In genomic region chr13:34990399-34991224, GRCh38 we compare ENCODE assay signal across 23 cellular contexts. TPM values are rescaled to one million over a fixed set of nuclear protein-coding genes. Genes with fewer than 3 reads are reported as not detected.
A peak's percentile ranks its signal among the peaks of the same experiment; 100 is the strongest.
DNase-seq lines count a peak whose midpoint lies in the region; ATAC-seq and TF ChIP-seq lines count a peak whose summit lies in the region.
"Had no signal": no experiment of that assay in that cellular context is flagged by ENCODE, and none has a peak within 500 bp of the region (broad histone marks: within the 10 kb centered on the region; RNA-seq: fewer than 3 reads in every experiment).

No MANE protein-coding gene starts in this region.

- H3K9me2 ChIP-seq in GM23338 (ENCODE audit: insufficient read depth), result 0 out of 2 replicates have a peak, but pooled peaks cover 6% of the 10 kb centered on the region
- H3K9me2 ChIP-seq: SK-N-SH had no signal

- H3K4me3 ChIP-seq in GM23338 (no peak overlapping the region), smooth muscle cell (peak overlapping the region; percentile 6), foreskin fibroblast (ENCODE audit: low read depth in 1 of 2, low read length in 2 of 2) (no peak overlapping the region)
- H3K4me3 ChIP-seq: MG63 had no signal

- CTCF ChIA-PET in WTC11 (lab: Charles Lee), result no interaction called here

- H3K27ac ChIP-seq in GM23338 (ENCODE audit: low read depth) (peak overlapping the region; percentile 87), smooth muscle cell (ENCODE audit: low read depth) (no peak overlapping the region), foreskin keratinocyte (no peak overlapping the region)

- H2AFZ ChIP-seq in GM23338 (no peak overlapping the region), smooth muscle cell (ENCODE audit: low read depth) (no peak overlapping the region)

- ATAC-seq in GM23338 (peak; percentile 84), WTC11 (peak; percentile 89), foreskin keratinocyte (no peak)
- ATAC-seq in effector memory CD8-positive, alpha-beta T cell (replicated peaks), result no peak

- no peaks in the 10 kb centered on the region for H3K4me1 ChIP-seq in GM23338 (ENCODE audit: insufficient read depth)
- no peaks in the 10 kb centered on the region for H3K4me1 ChIP-seq in smooth muscle cell (ENCODE audit: low read depth)
- no peaks in the 10 kb centered on the region for H3K4me1 ChIP-seq in foreskin keratinocyte

- H3K4me3 Mint-ChIP-seq in GM23338 (no peak overlapping the region), WTC11 (no peak overlapping the region)
- no peak overlapping the region for H3K4me3 Mint-ChIP-seq in effector memory CD8-positive, alpha-beta T cell
- H3K4me3 Mint-ChIP-seq: B cell; CD4-positive, alpha-beta T cell; HFFc6 had no signal

- TF ChIP-seq CTCF in GM23338 (conservative IDR thresholded peaks at IDR 0.05; ENCODE audit: low read depth in 2 of 2) (no peak), WTC11 (IDR thresholded peaks at IDR 0.05) (no peak), smooth muscle cell (IDR thresholded peaks at IDR 0.05; ENCODE audit: borderline replicate concordance, insufficient read depth, poor library complexity, severe bottlenecking) (no peak), foreskin keratinocyte (conservative IDR thresholded peaks at IDR 0.05) (no peak), foreskin fibroblast (IDR thresholded peaks at IDR 0.05; ENCODE audit: low read depth, low read length) (no peak)

- H3K27ac Mint-ChIP-seq in GM23338 (no peak overlapping the region), WTC11 (no peak overlapping the region)
- H3K27ac Mint-ChIP-seq in effector memory CD8-positive, alpha-beta T cell, result no peak overlapping the region
- H3K27ac Mint-ChIP-seq: B cell; CD4-positive, alpha-beta T cell; HFFc6 had no signal

- peaks cover 68% of the 10 kb centered on the region for H3K79me2 ChIP-seq in GM23338 (replicated peaks; ENCODE audit: insufficient read depth)
- H3K79me2 ChIP-seq in smooth muscle cell (ENCODE audit: low read depth), result no peaks in the 10 kb centered on the region

- 100% methylated on average over 1 of the region's 1 CpG for WGBS in smooth muscle cell (ENCODE audit: low lambda C conversion rate)

- H3K4me2 ChIP-seq in GM23338 (no peak overlapping the region), smooth muscle cell (no peak overlapping the region)
- H3K4me2 ChIP-seq: SK-N-SH had no signal

- H4K20me1 ChIP-seq in GM23338 (replicated peaks; ENCODE audit: insufficient read depth), result peaks cover 3% of the 10 kb centered on the region; the same call in 1 of the 2 replicates
- no peaks in the 10 kb centered on the region for H4K20me1 ChIP-seq in smooth muscle cell (ENCODE audit: low read depth)

- no peaks in the 10 kb centered on the region for H3K9me3 ChIP-seq in smooth muscle cell (replicated peaks; ENCODE audit: low read depth)
- H3K9me3 ChIP-seq: MG63 had no signal

- H3K9ac ChIP-seq in smooth muscle cell (ENCODE audit: low read depth), result no peak overlapping the region
- H3K9ac ChIP-seq: SK-N-SH had no signal

- H3F3A ChIP-seq in GM23338 (replicated peaks; ENCODE audit: low read depth) (0 out of 2 replicates have a peak, but pooled peaks cover 10% of the 10 kb centered on the region), smooth muscle cell (ENCODE audit: low read depth) (no peaks in the 10 kb centered on the region)

- peaks cover 68% of the 10 kb centered on the region for H3K9me3 Mint-ChIP-seq in GM23338
- H3K9me3 Mint-ChIP-seq in WTC11, result peaks cover 61% of the 10 kb centered on the region
- H3K9me3 Mint-ChIP-seq in effector memory CD8-positive, alpha-beta T cell, result peaks cover 16 to 44% of the 10 kb centered on the region in 2 donors

- H3K4me1 Mint-ChIP-seq in GM23338 (peaks cover 2% of the 10 kb centered on the region; the same call in 1 of the 3 replicates), WTC11 (no peaks in the 10 kb centered on the region)
- H3K4me1 Mint-ChIP-seq in effector memory CD8-positive, alpha-beta T cell (ENCODE audit: low read depth in 2 of 2), result no peaks in the 10 kb centered on the region
- H3K4me1 Mint-ChIP-seq: B cell had no signal

- peaks cover 2% of the 10 kb centered on the region for H3K27me3 Mint-ChIP-seq in GM23338 (ENCODE audit: insufficient read depth, low read depth, poor library complexity)
- no peaks in the 10 kb centered on the region for H3K27me3 Mint-ChIP-seq in WTC11 (ENCODE audit: low read depth)
- H3K27me3 Mint-ChIP-seq in effector memory CD8-positive, alpha-beta T cell, result no peaks in the 10 kb centered on the region
- H3K27me3 Mint-ChIP-seq: B cell; CD4-positive, alpha-beta T cell had no signal

- H3K36me3 Mint-ChIP-seq in GM23338 (ENCODE audit: low read depth) (peaks cover 73% of the 10 kb centered on the region), WTC11 (peaks cover 68% of the 10 kb centered on the region)
- H3K36me3 Mint-ChIP-seq in effector memory CD8-positive, alpha-beta T cell (ENCODE audit: insufficient read depth), result no peaks in the 10 kb centered on the region

- H3K27me3 ChIP-seq in GM23338 (ENCODE audit: insufficient read depth) (no peaks in the 10 kb centered on the region), smooth muscle cell (ENCODE audit: low read depth) (no peaks in the 10 kb centered on the region), foreskin keratinocyte (no peaks in the 10 kb centered on the region)
- H3K27me3 ChIP-seq: MG63 had no signal

- peaks cover 28% of the 10 kb centered on the region for H3K36me3 ChIP-seq in GM23338 (ENCODE audit: insufficient read depth)
- peaks cover 5% of the 10 kb centered on the region for H3K36me3 ChIP-seq in smooth muscle cell (ENCODE audit: low read depth)
- H3K36me3 ChIP-seq: MG63 had no signal

- POLR2A ChIA-PET in WTC11 (lab: Charles Lee), result no interaction called here

- DNase-seq in GM23338 (ENCODE audit: low spot score), result peak; percentile 57
- no peak for DNase-seq in WTC11 (ENCODE audit: low spot score)
- DNase-seq in kidney tubule cell (ENCODE audit: low spot score), result peak; percentile 4
- DNase-seq in smooth muscle cell (lab: John Stamatoyannopoulos, UW; ENCODE audit: unreplicated experiment), result no peak
- no peak for DNase-seq in effector memory CD8-positive, alpha-beta T cell
- DNase-seq in foreskin keratinocyte, result no peak
- DNase-seq in foreskin fibroblast, result no peak
- DNase-seq: ACHN; CD4-positive, alpha-beta T cell; DMS79; GOT3; HFFc6; IMR-90; Karpas-422; MG63; NCI-H1092; NCI-H146; NCI-H2081; NCI-H510A; NCI-H774; Right ventricle myocardium superior; SK-N-SH had no signal

TF ChIP-seq in GM23338, 12 proteins besides CTCF, POLR2A, EP300 and RAD21 (continues in another document):
- TF ChIP-seq EZH2 (IDR thresholded peaks at IDR 0.05; ENCODE audit: low read depth, unreplicated experiment), result no peak
- TF ChIP-seq CREB1 (CRISPR knock-in tag; IDR thresholded peaks at IDR 0.05; ENCODE audit: low read depth), result no peak

TF ChIP-seq in WTC11, 78 proteins besides CTCF, POLR2A, EP300 and RAD21 (continues in another document):
- no peak for TF ChIP-seq ZNF138 (CRISPR knock-in tag; conservative IDR thresholded peaks at IDR 0.05)
- TF ChIP-seq ZNF396 (CRISPR knock-in tag; IDR thresholded peaks at IDR 0.05; ENCODE audit: borderline replicate concordance), result no peak
- no peak for TF ChIP-seq ESRRA (CRISPR knock-in tag; IDR thresholded peaks at IDR 0.05; ENCODE audit: borderline replicate concordance)
- no peak for TF ChIP-seq USF2 (CRISPR knock-in tag; IDR thresholded peaks at IDR 0.05)
- TF ChIP-seq RORB (CRISPR knock-in tag; IDR thresholded peaks at IDR 0.05), result no peak
- no peak for TF ChIP-seq PRRX2 (CRISPR knock-in tag; IDR thresholded peaks at IDR 0.05)
- no peak for TF ChIP-seq SOX15 (CRISPR knock-in tag; IDR thresholded peaks at IDR 0.05)
- no peak for TF ChIP-seq FOXK1 (CRISPR knock-in tag; IDR thresholded peaks at IDR 0.05)
- no peak for TF ChIP-seq ARID4B (CRISPR knock-in tag; IDR thresholded peaks at IDR 0.05; ENCODE audit: borderline replicate concordance)
- no peak for TF ChIP-seq SMAD4 (CRISPR knock-in tag; IDR thresholded peaks at IDR 0.05)

RNA-seq across cellular contexts. Expression of gene NBEA, which starts 48.5 kb away (rescaled TPM):
- total RNA-seq in GM23338 (2014; rRNA removed; shearing (Covaris generic)), result 26.9 and 29.1 TPM in 2 replicates
- 6.2 and 9.1 TPM in 2 replicates for polyA plus RNA-seq in GM23338 (2016; fragmentation: Nextera tagmentation; extraction: Ambion mirVana)
- 19.4 to 21.0 TPM (median 20.9 TPM) in 3 replicates for total RNA-seq in WTC11 (2021)
- 10.4 and 11.7 TPM in 2 replicates for total RNA-seq in smooth muscle cell
- polyA plus RNA-seq in smooth muscle cell, result 3.1 and 3.6 TPM in 2 replicates
- total RNA-seq in foreskin keratinocyte, result 0.03 and 0.07 TPM in 2 replicates
- polyA plus RNA-seq in foreskin keratinocyte, result 0.01 and 0.03 TPM in 2 replicates

Comparison
In these comparisons a context has a peak if more than half of its experiments do, and no peak if none do; other contexts are left out.
1. ATAC-seq: peak in GM23338 (single experiment) and WTC11 (single experiment); none in effector memory CD8-positive, alpha-beta T cell (single experiment) and foreskin keratinocyte (single experiment).
2. DNase-seq: peak in GM23338 (single experiment) and kidney tubule cell (single experiment); none in WTC11 (single experiment), smooth muscle cell (single experiment), effector memory CD8-positive, alpha-beta T cell (0 of 3), foreskin keratinocyte (0 of 2) and foreskin fibroblast (0 of 2).
3. RNA of gene NBEA, which starts 48.5 kb away (total RNA-seq): 26.9 to 29.1 TPM in GM23338, 19.4 to 21.0 TPM in WTC11 and 10.4 to 11.7 TPM in smooth muscle cell; 0.03 to 0.07 TPM in foreskin keratinocyte; every median in the first group is over 10 times any median in the second.